Comparison of ENCODE assay signal across 15 cellular contexts in the genomic region with DNA sequence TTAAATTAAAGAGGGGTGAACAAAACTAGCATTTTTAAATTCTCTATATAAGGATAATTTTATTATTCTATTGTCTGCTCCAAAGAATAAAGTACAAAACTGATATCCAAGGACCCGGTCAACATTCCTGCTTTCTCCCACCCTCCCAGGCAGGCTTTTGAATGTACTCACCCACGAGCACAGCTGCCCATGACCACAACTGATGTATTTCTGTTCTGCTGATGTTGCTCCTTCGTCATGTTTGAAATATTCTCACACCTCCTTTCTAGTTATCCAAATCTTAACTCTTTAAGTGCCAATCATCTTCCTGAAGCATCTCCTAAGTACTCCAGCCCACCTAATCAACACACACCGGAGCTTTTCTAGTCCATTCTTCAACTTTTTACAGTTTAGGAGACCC. TPM values are rescaled to one million over a fixed set of nuclear protein-coding genes. Genes with fewer than 3 reads are reported as not detected.
DNase-seq lines count a peak whose midpoint lies in the region; ATAC-seq and TF ChIP-seq lines count a peak whose summit lies in the region.
"Had no signal": no experiment of that assay in that cellular context is flagged by ENCODE, and none has a peak within 500 bp of the region (broad histone marks: within the 10 kb centered on the region; RNA-seq: fewer than 3 reads in every experiment).

No MANE protein-coding gene starts in this region.

- peak overlapping the region; percentile 85 for H3K27ac Mint-ChIP-seq in HFFc6
- H3K27ac Mint-ChIP-seq: activated naive CD4-positive, alpha-beta T cell treated with anti-CD3 and anti-CD28 coated beads for 36 hours; stimulated activated naive CD8-positive, alpha-beta T cell treated with anti-CD3 and anti-CD28 coated beads, Interleukin-15, amount 100 ng/mL, for 72 hours had no signal

- DNase-seq in HFFc6 (no peak), coronary artery (ENCODE audit: low spot score) (no peak), left lung (no peak), tibial artery (no peak), NCI-H2081 treated with DMSO at 0.1 percent for 48 hours (lab: John Stamatoyannopoulos, UW) (no peak), NCI-H146 (lab: John Stamatoyannopoulos, UW) (no peak)
- DNase-seq: activated naive CD4-positive, alpha-beta T cell treated with anti-CD3 and anti-CD28 coated beads for 36 hours; COR-L47; NCI-H524 treated with DMSO at 0.1 percent for 48 hours; posterior cingulate gyrus; stimulated activated naive CD8-positive, alpha-beta T cell treated with anti-CD3 and anti-CD28 coated beads, Interleukin-15, amount 100 ng/mL, for 72 hours had no signal

- H3K36me3 ChIP-seq in left lung (no peaks in the 10 kb centered on the region), tibial artery (no peaks in the 10 kb centered on the region)

- H3K4me1 Mint-ChIP-seq in HFFc6 (ENCODE audit: low read depth) = peaks cover 95% of the 10 kb centered on the region
- H3K4me1 Mint-ChIP-seq: stimulated activated naive CD8-positive, alpha-beta T cell treated with anti-CD3 and anti-CD28 coated beads, Interleukin-15, amount 100 ng/mL, for 72 hours had no signal

- peak; percentile 25 for ATAC-seq in left lung
- ATAC-seq in GM21381 (IDR thresholded peaks at IDR 0.05; ENCODE audit: unreplicated experiment) = no peak
- ATAC-seq in HG03354 (IDR thresholded peaks at IDR 0.05; ENCODE audit: poor library complexity, severe bottlenecking, unreplicated experiment) = no peak
- ATAC-seq: stimulated activated naive CD8-positive, alpha-beta T cell treated with anti-CD3 and anti-CD28 coated beads, Interleukin-15, amount 100 ng/mL, for 72 hours had no signal

- peak overlapping the region; percentile 61 for H3K4me3 Mint-ChIP-seq in HFFc6
- H3K4me3 Mint-ChIP-seq: activated naive CD4-positive, alpha-beta T cell treated with anti-CD3 and anti-CD28 coated beads for 36 hours; stimulated activated naive CD8-positive, alpha-beta T cell treated with anti-CD3 and anti-CD28 coated beads, Interleukin-15, amount 100 ng/mL, for 72 hours had no signal

- H3K9me3 ChIP-seq in left lung (no peaks in the 10 kb centered on the region), tibial artery (no peaks in the 10 kb centered on the region)

- peak overlapping the region; percentile 88 for H3K27ac ChIP-seq in coronary artery
- H3K27ac ChIP-seq in left lung = peak overlapping the region in 1 of 2 donors; percentile 13
- H3K27ac ChIP-seq in tibial artery = peak overlapping the region; percentile 83 to 89
- H3K27ac ChIP-seq: RWPE1 had no signal

- H3K9me3 Mint-ChIP-seq in HFFc6 = peaks cover 16% of the 10 kb centered on the region; the same call in 1 of the 2 replicates
- H3K9me3 Mint-ChIP-seq: activated naive CD4-positive, alpha-beta T cell treated with anti-CD3 and anti-CD28 coated beads for 36 hours; stimulated activated naive CD8-positive, alpha-beta T cell treated with anti-CD3 and anti-CD28 coated beads, Interleukin-15, amount 100 ng/mL, for 72 hours had no signal

- H3K4me3 ChIP-seq in coronary artery (peak overlapping the region; percentile 13), left lung (no peak overlapping the region), tibial artery (no peak overlapping the region)
- H3K4me3 ChIP-seq: lung had no signal

- H3K4me1 ChIP-seq in left lung (no peaks in the 10 kb centered on the region), tibial artery (peaks cover 0 to 97% (median 57%) of the 10 kb centered on the region in 4 donors)

- TF ChIP-seq CTCF in HFFc6 (IDR thresholded peaks at IDR 0.05) = no peak
- TF ChIP-seq CTCF in coronary artery (IDR thresholded peaks at IDR 0.05) = no peak
- no peak for TF ChIP-seq CTCF in left lung (IDR thresholded peaks at IDR 0.05)
- TF ChIP-seq CTCF in tibial artery (IDR thresholded peaks at IDR 0.05) = no peak

- intact Hi-C loops in left lung (cut with DNase I) (no loop called here), tibial artery (cut with DNase I; ENCODE audit: low total_unique reads) (no loop called here)

- H3K27me3 ChIP-seq in left lung = no peaks in the 10 kb centered on the region
- H3K27me3 ChIP-seq in tibial artery = no peaks in the 10 kb centered on the region

- peaks cover 43% of the 10 kb centered on the region for H3K27me3 Mint-ChIP-seq in HFFc6 (ENCODE audit: insufficient read depth)
- H3K27me3 Mint-ChIP-seq: stimulated activated naive CD8-positive, alpha-beta T cell treated with anti-CD3 and anti-CD28 coated beads, Interleukin-15, amount 100 ng/mL, for 72 hours had no signal

- peaks cover 69% of the 10 kb centered on the region for H3K36me3 Mint-ChIP-seq in HFFc6 (ENCODE audit: low read depth)

RNA-seq across cellular contexts. Expression of a gene that starts 46.7 kb away (rescaled TPM):
- 1,000 to 10,000 TPM; 1,066 to 1,726 (median 1,102) TPM for total RNA-seq in HFFc6 (2021; fragmentation: NEBNext Ultra II Directional; extraction: Animal tissue kit (Norgen Biotek cat#: 25700))
- total RNA-seq in left lung = 100 to 1,000 TPM; 137 to 208 TPM

Comparison
In these comparisons a context has a peak if more than half of its experiments do, and no peak if none do; other contexts are left out.
1. RNA of a gene that starts 46.7 kb away (total RNA-seq): 1,066 to 1,726 TPM in HFFc6; 137 to 208 TPM in left lung; every median in the first group is over 4 times any median in the second.